18 cellular contexts compared by ENCODE assay signal in the genomic region with DNA sequence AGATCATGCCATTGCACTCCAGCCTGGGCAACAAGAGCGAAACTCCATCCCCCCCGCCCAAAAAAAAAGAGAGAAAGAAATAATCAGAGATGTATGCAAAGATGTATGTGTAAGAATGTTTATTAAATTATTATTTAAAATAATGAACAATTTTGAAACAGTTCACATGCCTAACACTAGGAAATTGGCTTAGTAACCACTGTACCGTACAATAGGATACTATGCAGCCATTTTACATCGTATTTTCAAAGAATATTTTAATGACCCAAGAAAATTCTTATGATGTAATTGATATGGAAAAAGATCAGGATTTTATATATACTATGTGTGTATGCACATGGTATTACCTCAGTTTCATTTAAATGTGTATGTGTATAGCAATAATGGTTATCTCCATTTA.
"Had no signal": no experiment of that assay in that cellular context is flagged by ENCODE, and none has a peak within 500 bp of the region (broad histone marks: within the 10 kb centered on the region; RNA-seq: fewer than 3 reads in every experiment).

No MANE protein-coding gene starts in this region.

- DNase-seq: activated CD4-positive, alpha-beta memory T cell treated with anti-CD3 and anti-CD28 coated beads for 36 hours; activated CD4-positive, alpha-beta T cell treated with anti-CD3 and anti-CD28 coated beads for 48 hours; activated naive CD4-positive, alpha-beta T cell treated with Interleukin-2 at 50 U/mL for 16 hours; activated naive CD8-positive, alpha-beta T cell treated with anti-CD3 and anti-CD28 coated beads for 36 hours; activated T-cell treated with anti-CD3 and anti-CD28 coated beads, Interleukin-2, amount 50 U/mL, for 48 hours; colonic mucosa; glutamatergic neuron; hippocampal formation; left ventricle myocardium superior; midbrain; stimulated activated CD4-positive, alpha-beta T cell treated with anti-CD3 and anti-CD28 coated beads, Interleukin-2, amount 100 ng/mL, for 48 hours; stimulated activated CD8-positive, alpha-beta memory T cell treated with anti-CD3 and anti-CD28 coated beads, Interleukin-4, amount 100 ng/mL, for 48 hours; stimulated activated naive B cell treated with anti-CD40 and anti-IgM and Interleukin-4, amounts not matched to agents 10 μg/mL and 1 μg/mL and 100 μg/mL, for 72 hours; T-helper 17 cell; testis; trophoblast cell had no signal

- H3K4me3 ChIP-seq: colonic mucosa, testis, vagina had no signal

- H3K27ac ChIP-seq: colonic mucosa, epithelial cell of prostate, testis, vagina had no signal
